In genomic region chr2:16400127-16400623, GRCh38 we compare ENCODE assay signal across 23 cellular contexts.
A peak's percentile ranks its signal among the peaks of the same experiment; 100 is the strongest.
DNase-seq lines count a peak whose midpoint lies in the region; ATAC-seq and TF ChIP-seq lines count a peak whose summit lies in the region.
"Had no signal": no experiment of that assay in that cellular context is flagged by ENCODE, and none has a peak within 500 bp of the region (broad histone marks: within the 10 kb centered on the region; RNA-seq: fewer than 3 reads in every experiment).

No MANE protein-coding gene starts in this region.

- peaks cover 3% of the 10 kb centered on the region for H3K27me3 Mint-ChIP-seq in nephron progenitor cell (ENCODE audit: low read depth, poor library complexity)
- H3K27me3 Mint-ChIP-seq: CD4-positive, alpha-beta memory T cell; naive thymus-derived CD8-positive, alpha-beta T cell had no signal

- H3K4me3 ChIP-seq in GM12865 (ENCODE audit: low read depth, low read length): no peak overlapping the region
- no peak overlapping the region for H3K4me3 ChIP-seq in SJCRH30
- no peak overlapping the region for H3K4me3 ChIP-seq in heart left ventricle
- H3K4me3 ChIP-seq: GM23248, SK-N-MC, skin epidermis, stomach had no signal

- no peaks in the 10 kb centered on the region for H3K36me3 Mint-ChIP-seq in nephron progenitor cell (ENCODE audit: low read depth)
- H3K36me3 Mint-ChIP-seq: activated naive CD4-positive, alpha-beta T cell treated with anti-CD3 and anti-CD28 coated beads, Interleukin-2, amount 50 U/mL, for 72 hours; CD4-positive, alpha-beta memory T cell; immature natural killer cell; naive thymus-derived CD8-positive, alpha-beta T cell had no signal

- intact Hi-C loops in heart left ventricle (cut with DNase I) (no loop called here), sciatic nerve (cut with DNase I) (no loop called here)

- peak overlapping the region; percentile 83 for H3K27ac Mint-ChIP-seq in nephron progenitor cell
- H3K27ac Mint-ChIP-seq: activated naive CD4-positive, alpha-beta T cell treated with anti-CD3 and anti-CD28 coated beads, Interleukin-2, amount 50 U/mL, for 72 hours; CD4-positive, alpha-beta memory T cell; endodermal cell; immature natural killer cell; naive thymus-derived CD8-positive, alpha-beta T cell had no signal

- H3K27me3 ChIP-seq in SJCRH30 (no peaks in the 10 kb centered on the region), heart left ventricle (peaks cover 0 to 4% (median 0%) of the 10 kb centered on the region in 9 donors)
- H3K27me3 ChIP-seq: stomach had no signal

- H3K4me1 Mint-ChIP-seq in nephron progenitor cell: peaks cover 52% of the 10 kb centered on the region
- H3K4me1 Mint-ChIP-seq: CD4-positive, alpha-beta memory T cell; immature natural killer cell; naive thymus-derived CD8-positive, alpha-beta T cell had no signal

- 13 to 20% (median 16%) methylated on average over 7 of the region's 7 CpGs for WGBS in heart left ventricle, 4 donors

- H3K9me3 ChIP-seq in SJCRH30 (replicated peaks): no peaks in the 10 kb centered on the region
- no peaks in the 10 kb centered on the region for H3K9me3 ChIP-seq in heart left ventricle
- H3K9me3 ChIP-seq: stomach had no signal

- peak; percentile 56 to 95 (median 88) for ATAC-seq in heart left ventricle
- ATAC-seq in sciatic nerve: no peak
- ATAC-seq in GM21619 (IDR thresholded peaks at IDR 0.05; ENCODE audit: unreplicated experiment): no peak
- ATAC-seq: activated naive CD4-positive, alpha-beta T cell treated with anti-CD3 and anti-CD28 coated beads, Interleukin-2, amount 50 U/mL, for 72 hours; naive thymus-derived CD8-positive, alpha-beta T cell had no signal

- H3K4me1 ChIP-seq in SJCRH30: peaks cover 15% of the 10 kb centered on the region
- H3K4me1 ChIP-seq in heart left ventricle: peaks cover 0 to 6% (median 0%) of the 10 kb centered on the region in 12 donors
- H3K4me1 ChIP-seq: stomach had no signal

- no peak overlapping the region for H3K4me3 Mint-ChIP-seq in nephron progenitor cell
- H3K4me3 Mint-ChIP-seq: CD4-positive, alpha-beta memory T cell; endodermal cell; immature natural killer cell; naive thymus-derived CD8-positive, alpha-beta T cell had no signal

- no peak for TF ChIP-seq CTCF in GM12865 (IDR thresholded peaks at IDR 0.05; ENCODE audit: insufficient read depth, low read depth, low read length, missing control alignments)
- no peak for TF ChIP-seq CTCF in heart left ventricle (IDR thresholded peaks at IDR 0.05)
- TF ChIP-seq CTCF in nephron progenitor cell (IDR thresholded peaks at IDR 0.05): no peak

- no peak overlapping the region for H3K27ac ChIP-seq in SJCRH30
- no peak overlapping the region for H3K27ac ChIP-seq in heart left ventricle
- no peak overlapping the region for H3K27ac ChIP-seq in substantia nigra (ENCODE audit: low read depth, low read length, poor library complexity, severe bottlenecking)
- H3K27ac ChIP-seq: GM23248, SK-N-MC, skin epidermis, stomach had no signal

- no peaks in the 10 kb centered on the region for H3K9me3 Mint-ChIP-seq in nephron progenitor cell
- H3K9me3 Mint-ChIP-seq: activated naive CD4-positive, alpha-beta T cell treated with anti-CD3 and anti-CD28 coated beads, Interleukin-2, amount 50 U/mL, for 72 hours; endodermal cell; immature natural killer cell; naive thymus-derived CD8-positive, alpha-beta T cell had no signal

- H3K36me3 ChIP-seq in SJCRH30: no peaks in the 10 kb centered on the region
- H3K36me3 ChIP-seq in heart left ventricle: no peaks in the 10 kb centered on the region
- H3K36me3 ChIP-seq: stomach had no signal

- DNase-seq in GM12865 (ENCODE audit: low read depth) (peak; percentile 8), SJCRH30 (peak; percentile 31 to 47), heart left ventricle (peak; percentile 57 to 84 (median 71)), nephron progenitor cell (peak; percentile 35), substantia nigra (lab: John Stamatoyannopoulos, UW) (no peak), sciatic nerve (ENCODE audit: low spot score) (no peak), NCI-H2196 (lab: John Stamatoyannopoulos, UW; ENCODE audit: unreplicated experiment) (no peak)
- DNase-seq: CD4-positive, alpha-beta memory T cell; DMS53; endodermal cell; GM23248; immature natural killer cell; naive thymus-derived CD8-positive, alpha-beta T cell; NCI-H1105 treated with DMSO at 0.1 percent for 48 hours; NCI-H774; posterior cingulate gyrus; stimulated activated CD4-positive, alpha-beta T cell treated with anti-CD3 and anti-CD28 coated beads, Interleukin-4, amount 100 ng/mL, for 1 hour; stomach; T1000 had no signal

- no peak for TF ChIP-seq POLR2A in heart left ventricle (IDR thresholded peaks at IDR 0.05)

Comparison
In these comparisons a context has a peak if more than half of its experiments do, and no peak if none do; other contexts are left out.
1. DNase-seq: peak in GM12865 (single experiment), SJCRH30 (2 of 2), heart left ventricle (5 of 5) and nephron progenitor cell (single experiment); none in substantia nigra (0 of 49), sciatic nerve (single experiment) and NCI-H2196 (single experiment).
2. ATAC-seq: peak in heart left ventricle (4 of 4); none in sciatic nerve (single experiment) and GM21619 (single experiment).